ENCODE assay signal across 1 cellular context in the genomic region with DNA sequence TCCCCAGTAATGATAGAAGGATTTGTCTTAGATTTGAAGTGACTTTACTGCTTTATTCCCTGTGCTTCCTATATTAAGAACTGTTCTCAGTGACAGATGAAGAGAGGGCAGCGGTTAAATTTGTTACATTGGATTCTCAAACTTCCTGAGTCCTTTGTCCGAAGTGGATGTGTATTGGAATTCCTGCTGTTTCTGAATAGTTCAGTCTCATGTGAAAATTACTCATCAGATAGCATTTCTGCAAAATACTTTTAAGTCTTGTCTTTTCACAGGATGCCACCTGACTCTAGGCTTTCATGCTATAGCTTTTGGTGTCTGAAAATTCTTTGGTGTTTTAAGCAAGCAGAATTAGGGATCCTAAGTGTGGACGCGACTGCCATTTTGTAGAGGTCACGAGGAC.
TF ChIP-seq lines count a peak whose summit lies in the region.

No MANE protein-coding gene starts in this region.

TF ChIP-seq in IMR-90, 13 proteins besides CTCF, POLR2A, EP300 and RAD21:
- TF ChIP-seq MXI1 (IDR thresholded peaks at IDR 0.05; ENCODE audit: borderline replicate concordance, low read depth, low read length), result no peak
- TF ChIP-seq, protein P1, sequence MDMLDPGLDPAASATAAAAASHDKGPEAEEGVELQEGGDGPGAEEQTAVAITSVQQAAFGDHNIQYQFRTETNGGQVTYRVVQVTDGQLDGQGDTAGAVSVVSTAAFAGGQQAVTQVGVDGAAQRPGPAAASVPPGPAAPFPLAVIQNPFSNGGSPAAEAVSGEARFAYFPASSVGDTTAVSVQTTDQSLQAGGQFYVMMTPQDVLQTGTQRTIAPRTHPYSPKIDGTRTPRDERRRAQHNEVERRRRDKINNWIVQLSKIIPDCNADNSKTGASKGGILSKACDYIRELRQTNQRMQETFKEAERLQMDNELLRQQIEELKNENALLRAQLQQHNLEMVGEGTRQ (IDR thresholded peaks at IDR 0.05; ENCODE audit: low read depth, low read length), result no peak
- TF ChIP-seq FOS (IDR thresholded peaks at IDR 0.05; ENCODE audit: low read depth, low read length), result no peak
- no peak for TF ChIP-seq CHD1 (IDR thresholded peaks at IDR 0.05; ENCODE audit: low read depth, low read length)
- TF ChIP-seq MAZ (IDR thresholded peaks at IDR 0.05; ENCODE audit: borderline replicate concordance, low read depth, low read length), result no peak
- TF ChIP-seq RFX5 (IDR thresholded peaks at IDR 0.05; ENCODE audit: low read depth, low read length), result no peak
- no peak for TF ChIP-seq CEBPB (IDR thresholded peaks at IDR 0.05; ENCODE audit: low read depth, low read length)
